8 cellular contexts compared by ENCODE assay signal in genomic region chr1:201999625-202000238, GRCh38. TPM values are rescaled to one million over a fixed set of nuclear protein-coding genes. Genes with fewer than 3 reads are reported as not detected.
DNase-seq lines count a peak whose midpoint lies in the region; ATAC-seq and TF ChIP-seq lines count a peak whose summit lies in the region.

No MANE protein-coding gene starts in this region.

- no peak overlapping the region for H3K27ac ChIP-seq in coronary artery

- no peaks in the 10 kb centered on the region for H3K27me3 Mint-ChIP-seq in activated CD4-positive, alpha-beta T cell treated with anti-CD3 and anti-CD28 coated beads for 36 hours

- H3K27ac Mint-ChIP-seq in activated CD4-positive, alpha-beta T cell treated with anti-CD3 and anti-CD28 coated beads for 36 hours: no peak overlapping the region

- TF ChIP-seq CTCF in coronary artery (IDR thresholded peaks at IDR 0.05): peak; percentile 41

- H3K4me3 ChIP-seq in coronary artery: no peak overlapping the region

- no peak overlapping the region for H3K4me3 Mint-ChIP-seq in activated CD4-positive, alpha-beta T cell treated with anti-CD3 and anti-CD28 coated beads for 36 hours

- CTCF ChIA-PET in activated CD4-positive, alpha-beta T cell treated with anti-CD3 and anti-CD28 coated beads for 36 hours (lab: Charles Lee): interaction anchor here (0.6 to 4.7 kb wide), 39 partner anchors 8 to 1951 kb away, joined by 3 to 44 read pairs (median 3); partner anchors contain the start of genes ELF3 and RNPEP

- peaks cover 24% of the 10 kb centered on the region for H3K36me3 Mint-ChIP-seq in activated CD4-positive, alpha-beta T cell treated with anti-CD3 and anti-CD28 coated beads for 36 hours (ENCODE audit: low read depth)

- intact Hi-C loops in activated CD4-positive, alpha-beta T cell treated with anti-CD3 and anti-CD28 coated beads for 36 hours (cut with DNase I, micrococcal nuclease): loop anchor here in 1 of 2 experiments (1.0 to 2.0 kb wide), 3 partner anchors 103 to 135 kb away; no protein-coding TSS in a partner anchor

- peak; percentile 45 for DNase-seq in activated CD4-positive, alpha-beta T cell treated with anti-CD3 and anti-CD28 coated beads for 36 hours
- DNase-seq in activated CD4-positive, alpha-beta T cell treated with anti-CD3 and anti-CD28 coated beads for 4 hours: no peak
- DNase-seq in NAMALWA (ENCODE audit: low spot score) (peak; percentile 65), SHP77 (lab: John Stamatoyannopoulos, UW) (peak; percentile 47 to 65), coronary artery (ENCODE audit: low spot score) (no peak), medulla oblongata (ENCODE audit: extremely low spot score) (peak; percentile 36), activated gamma-delta T cell (lab: John Stamatoyannopoulos, UW) (no peak)

- no peaks in the 10 kb centered on the region for H3K9me3 Mint-ChIP-seq in activated CD4-positive, alpha-beta T cell treated with anti-CD3 and anti-CD28 coated beads for 36 hours (ENCODE audit: low read depth)

- no peaks in the 10 kb centered on the region for H3K4me1 Mint-ChIP-seq in activated CD4-positive, alpha-beta T cell treated with anti-CD3 and anti-CD28 coated beads for 36 hours

- POLR2A ChIA-PET in activated CD4-positive, alpha-beta T cell treated with anti-CD3 and anti-CD28 coated beads for 36 hours (lab: Charles Lee): interaction anchor here (0.6 kb wide), 1 partner anchor 107 kb away, joined by 3 read pairs; no protein-coding TSS in a partner anchor

- ATAC-seq in activated CD4-positive, alpha-beta T cell treated with anti-CD3 and anti-CD28 coated beads for 36 hours: peak; percentile 90
- no peak for ATAC-seq in GM19463 (IDR thresholded peaks at IDR 0.05; ENCODE audit: unreplicated experiment)

RNA-seq across cellular contexts. Expression of gene ELF3, which starts 10.7 kb away (rescaled TPM):
- total RNA-seq in activated CD4-positive, alpha-beta T cell treated with anti-CD3 and anti-CD28 coated beads for 36 hours: under 1 TPM; 0.30 to 0.49 TPM

RNA-seq across cellular contexts. Expression of gene RNPEP, which starts 17.3 kb away (rescaled TPM):
- 10 to 100 TPM; 44.9 to 49.2 TPM for total RNA-seq in activated CD4-positive, alpha-beta T cell treated with anti-CD3 and anti-CD28 coated beads for 36 hours

RNA-seq across cellular contexts. Expression of gene TIMM17A, which starts 44.4 kb away (rescaled TPM):
- 10 to 100 TPM; 51.9 to 70.6 TPM for total RNA-seq in activated CD4-positive, alpha-beta T cell treated with anti-CD3 and anti-CD28 coated beads for 36 hours

RNA-seq across cellular contexts. Expression of gene LMOD1, which starts 53.4 kb away (rescaled TPM):
- total RNA-seq in activated CD4-positive, alpha-beta T cell treated with anti-CD3 and anti-CD28 coated beads for 36 hours: not detected

Comparison
In these comparisons a context has a peak if more than half of its experiments do, and no peak if none do; other contexts are left out.
1. DNase-seq: peak in activated CD4-positive, alpha-beta T cell treated with anti-CD3 and anti-CD28 coated beads for 36 hours (single experiment), NAMALWA (single experiment), SHP77 (2 of 2) and medulla oblongata (single experiment); none in activated CD4-positive, alpha-beta T cell treated with anti-CD3 and anti-CD28 coated beads for 4 hours (0 of 2), coronary artery (single experiment) and activated gamma-delta T cell (single experiment).